Comparison of ENCODE assay signal across 25 cellular contexts in genomic region chr10:108003576-108003975, GRCh38.
"Had no signal": no experiment of that assay in that cellular context is flagged by ENCODE, and none has a peak within 500 bp of the region (broad histone marks: within the 10 kb centered on the region; RNA-seq: fewer than 3 reads in every experiment).

No MANE protein-coding gene starts in this region.

- DNase-seq: Kasumi-1, MV-4-11, NCI-H1048, NCI-H1105, NCI-H1417, NCI-H146, NCI-H1694 treated with DMSO at 0.1 percent for 48 hours, NCI-H1930, NCI-H2081, NCI-H2107, NCI-H2227 treated with DMSO at 0.1 percent for 48 hours, NCI-H524, NCI-H526 treated with DMSO at 0.1 percent for 48 hours, NCI-H748 treated with DMSO at 0.1 percent for 48 hours, Right ventricle myocardium superior, RPMI8226, SIG-M5, T-helper 2 cell had no signal

- H3K4me1 ChIP-seq: SJSA1 had no signal

- H3K9me3 ChIP-seq: SJSA1 had no signal

- H3K4me2 ChIP-seq: KMS-11 had no signal

- H3K27ac ChIP-seq: HL-60, KMS-11, SJSA1, SK-N-MC had no signal

- H3K9ac ChIP-seq: KMS-11 had no signal

- FAIRE-seq: HTR-8/SVneo, K562, RCC 7860 had no signal

- H3K27me3 ChIP-seq: SJSA1 had no signal

- H3K36me3 ChIP-seq: SJSA1 had no signal

- ATAC-seq: K562 had no signal

- H3K4me3 ChIP-seq: K562, SJSA1, SK-N-MC had no signal
